In the genomic region with DNA sequence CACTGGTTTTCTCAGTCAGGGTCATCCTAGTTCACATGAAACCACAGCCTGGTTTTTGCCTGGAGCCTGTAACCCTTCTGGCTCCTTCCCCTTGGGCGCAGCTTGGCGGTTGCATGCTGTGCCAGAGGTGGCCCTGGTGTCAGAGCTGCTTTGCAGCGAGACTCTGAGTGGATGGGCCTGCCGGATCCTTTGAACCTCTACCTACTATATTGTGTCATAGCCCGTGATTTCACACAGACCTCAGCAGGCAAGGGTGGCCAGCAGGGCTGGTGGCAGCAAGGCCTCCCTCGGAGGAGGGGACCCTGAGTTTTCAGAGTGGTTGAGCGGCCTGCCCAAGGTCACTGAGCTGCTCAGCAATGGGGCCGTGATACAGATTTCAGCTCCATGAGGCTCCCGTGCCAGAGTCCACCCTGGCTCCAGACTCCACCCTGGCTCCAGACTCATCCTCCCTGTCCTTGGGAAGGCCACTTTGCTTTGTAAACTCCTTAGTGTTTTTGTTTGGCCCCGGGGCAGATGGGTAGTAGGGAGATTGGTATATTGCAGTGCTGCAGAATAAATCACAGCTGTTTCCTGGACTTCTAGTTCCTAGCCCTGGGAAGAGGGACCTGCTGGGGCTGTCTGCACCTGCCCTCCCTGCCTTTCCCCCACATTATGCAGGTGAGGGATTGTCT, we compare ENCODE assay signal across 11 cellular contexts. TPM values are rescaled to one million over a fixed set of nuclear protein-coding genes. Genes with fewer than 3 reads are reported as not detected.
DNase-seq lines count a peak whose midpoint lies in the region; TF ChIP-seq lines count a peak whose summit lies in the region.
"Had no signal": no experiment of that assay in that cellular context is flagged by ENCODE, and none has a peak within 500 bp of the region (broad histone marks: within the 10 kb centered on the region; RNA-seq: fewer than 3 reads in every experiment).

No MANE protein-coding gene starts in this region.

- peak overlapping the region; percentile 44 for H3K4me2 ChIP-seq in hepatocyte

- no peaks in the 10 kb centered on the region for H3K9me3 ChIP-seq in SJSA1 (replicated peaks)
- H3K9me3 ChIP-seq in hepatocyte (ENCODE audit: low read depth): no peaks in the 10 kb centered on the region
- no peaks in the 10 kb centered on the region for H3K9me3 ChIP-seq in stomach

- H3K4me3 ChIP-seq in SJSA1 (no peak overlapping the region), hepatocyte (no peak overlapping the region), stomach (peak overlapping the region in 1 of 4 donors; percentile 10)

- H2AFZ ChIP-seq in hepatocyte: no peak overlapping the region

- DNase-seq in NCI-H1417 (lab: John Stamatoyannopoulos, UW) (peak in 2 of 3 experiments; percentile 36 to 76), NCI-H1417 treated with DMSO at 0.1 percent for 48 hours (lab: John Stamatoyannopoulos, UW) (no peak), SJSA1 (ENCODE audit: low read depth in 1 of 2, low spot score in 2 of 2) (peak; percentile 34 to 55), hepatocyte (ENCODE audit: low spot score) (peak; percentile 49), stomach (peak; percentile 43), KG1 (lab: John Stamatoyannopoulos, UW) (no peak), NCI-H524 treated with DMSO at 0.1 percent for 48 hours (lab: John Stamatoyannopoulos, UW) (no peak), medulla oblongata (ENCODE audit: extremely low spot score) (no peak)
- DNase-seq: amygdala, SHP77 treated with DMSO at 0.1 percent for 48 hours had no signal

- TF ChIP-seq EP300 in stomach (IDR thresholded peaks at IDR 0.05): no peak

- H3K27ac ChIP-seq in SJSA1 (peak overlapping the region; percentile 38), hepatocyte (peak overlapping the region; percentile 76), stomach (peak overlapping the region; percentile 75 to 92 (median 85))
- H3K27ac ChIP-seq: 22Rv1 had no signal

- H3K27me3 ChIP-seq in SJSA1 (replicated peaks) (no peaks in the 10 kb centered on the region), hepatocyte (no peaks in the 10 kb centered on the region), stomach (no peaks in the 10 kb centered on the region)

- H3K79me2 ChIP-seq in hepatocyte: peaks cover 100% of the 10 kb centered on the region

- TF ChIP-seq CTCF in hepatocyte (IDR thresholded peaks at IDR 0.05; ENCODE audit: poor library complexity) (no peak), stomach (IDR thresholded peaks at IDR 0.05) (no peak)

- no peaks in the 10 kb centered on the region for H3K9me2 ChIP-seq in hepatocyte (replicated peaks; ENCODE audit: insufficient read depth)

- no peak for TF ChIP-seq POLR2A in stomach (IDR thresholded peaks at IDR 0.05)

- H4K20me1 ChIP-seq in hepatocyte (ENCODE audit: insufficient read depth, poor library complexity, severe bottlenecking): peaks cover 96% of the 10 kb centered on the region

- WGBS in hepatocyte (ENCODE audit: low lambda C conversion rate, missing lambda C conversion rate): 68% methylated on average over 10 of the region's 10 CpGs
- 25 to 47% (median 38%) methylated on average over 9 to 10 of the region's 10 CpGs for WGBS in stomach, 5 donors

- H3K36me3 ChIP-seq in SJSA1 (peaks cover 63% of the 10 kb centered on the region), hepatocyte (replicated peaks; ENCODE audit: insufficient read depth, low read depth) (no peaks in the 10 kb centered on the region), stomach (peaks cover 0 to 5% (median under 1%) of the 10 kb centered on the region in 4 donors)

- intact Hi-C loops in stomach (cut with DNase I; ENCODE audit: low total_unique reads): no loop called here

- H3K4me1 ChIP-seq in SJSA1 (replicated peaks) (peaks cover 87% of the 10 kb centered on the region), hepatocyte (ENCODE audit: insufficient read depth) (peaks cover 27% of the 10 kb centered on the region), stomach (peaks cover 64 to 96% (median 79%) of the 10 kb centered on the region in 4 donors)

RNA-seq across cellular contexts. Expression of a gene that starts 9.7 kb away (rescaled TPM):
- total RNA-seq in SJSA1 (2014; rRNA removed; shearing (Covaris generic)): 193 and 199 TPM in 2 replicates
- total RNA-seq in hepatocyte: 80.1 and 202 TPM in 2 replicates
- polyA plus RNA-seq in hepatocyte: 91.7 and 123 TPM in 2 replicates
- total RNA-seq in stomach: 100 to 1,000 TPM; 145 to 518 (median 261) TPM
- polyA plus RNA-seq in stomach: 100 to 1,000 TPM in 2 of 3 donors, 10 to 100 TPM in 1; 80.2 to 123 (median 114) TPM

Comparison
In these comparisons a context has a peak if more than half of its experiments do, and no peak if none do; other contexts are left out.
1. DNase-seq: peak in NCI-H1417 (2 of 3), SJSA1 (2 of 2), hepatocyte (single experiment) and stomach (single experiment); none in NCI-H1417 treated with DMSO at 0.1 percent for 48 hours (single experiment), KG1 (single experiment), NCI-H524 treated with DMSO at 0.1 percent for 48 hours (single experiment) and medulla oblongata (single experiment).
2. Peak in every context shown above with its lines, with median percentiles within 50 percentile points of each other: H3K27ac ChIP-seq.